8 cellular contexts compared by ENCODE assay signal in the genomic region with DNA sequence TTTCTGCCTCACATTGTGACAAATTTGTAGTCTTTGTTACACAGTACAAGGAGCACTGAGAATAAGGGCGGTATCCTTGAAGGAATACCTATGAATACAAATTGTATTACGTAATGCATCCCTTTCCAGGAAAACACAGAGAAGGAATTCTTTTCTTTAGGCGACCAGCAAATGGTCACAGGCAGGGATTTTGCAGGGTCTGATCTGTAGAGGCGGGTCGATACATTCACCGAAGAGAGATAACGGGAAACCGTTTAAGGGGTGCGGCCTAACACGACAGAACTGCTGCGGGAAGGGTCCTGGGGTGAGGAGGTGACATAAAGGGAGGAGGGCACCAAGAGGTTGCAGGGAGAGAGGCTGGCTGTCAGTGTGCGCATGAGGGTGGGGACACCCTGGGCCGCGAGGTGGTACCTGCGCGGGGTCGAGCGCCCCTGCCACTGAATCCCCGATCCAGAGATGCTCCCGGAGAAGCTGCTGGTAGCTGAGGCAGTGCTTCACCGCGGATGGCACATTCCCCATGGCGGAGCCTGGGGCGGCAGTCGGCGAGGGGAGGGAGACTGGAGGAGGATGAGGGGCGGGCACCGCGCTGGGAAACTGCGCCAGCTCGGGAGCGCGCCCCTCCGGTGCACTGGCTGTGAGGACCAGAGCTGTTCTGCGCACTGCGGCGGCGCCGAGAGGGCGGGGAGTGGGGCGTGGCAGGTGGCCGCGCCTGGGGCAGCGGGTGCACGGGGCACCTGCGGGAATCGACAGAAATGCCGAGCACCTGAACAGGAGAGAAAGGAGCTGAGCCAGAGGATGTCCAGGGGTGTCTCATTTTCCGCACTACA. TPM values are rescaled to one million over a fixed set of nuclear protein-coding genes. Genes with fewer than 3 reads are reported as not detected.
DNase-seq lines count a peak whose midpoint lies in the region; ATAC-seq and TF ChIP-seq lines count a peak whose summit lies in the region.

A gene (minus strand): TSS at position 656 of the 827 bp plus-strand sequence. CDS start 137 bp downstream, at position 519.

- DNase-seq in HuH-7.5 (ENCODE audit: low spot score) (peak; percentile 9), astrocyte of the cerebellum (ENCODE audit: low read depth) (no peak), iPS DF 19.7 (ENCODE audit: low read depth, low spot score) (peak; percentile 38), putamen (ENCODE audit: low spot score) (peak; percentile 74), dermis blood vessel endothelial cell (no peak), GM19238 (ENCODE audit: insufficient read length, low spot score) (no peak)
- DNase-seq in stimulated activated naive CD4-positive, alpha-beta T cell (lab: John Stamatoyannopoulos, UW) = no peak

- in situ Hi-C loops in astrocyte of the cerebellum (cut with HindIII; ENCODE audit: low sequenced_read_pairs) = no loop called here

- peak within 1 kb of the TSS; percentile 60 for H3K4me3 ChIP-seq in astrocyte of the cerebellum (ENCODE audit: low read depth, low read length)

- ATAC-seq in HG02973 (IDR thresholded peaks at IDR 0.05; ENCODE audit: unreplicated experiment) = no peak

- no peak for TF ChIP-seq CTCF in astrocyte of the cerebellum (IDR thresholded peaks at IDR 0.05; ENCODE audit: low read depth, low read length, missing control alignments)

RNA-seq across cellular contexts. Expression of the gene that starts here (rescaled TPM):
- not detected in 2 replicates for total RNA-seq in dermis blood vessel endothelial cell

Comparison
In these comparisons a context has a peak if more than half of its experiments do, and no peak if none do; other contexts are left out.
1. DNase-seq: peak in HuH-7.5 (single experiment), iPS DF 19.7 (single experiment) and putamen (single experiment); none in astrocyte of the cerebellum (single experiment), stimulated activated naive CD4-positive, alpha-beta T cell (0 of 6), dermis blood vessel endothelial cell (single experiment) and GM19238 (single experiment).